ENCODE assay signal across 24 cellular contexts in the genomic region with DNA sequence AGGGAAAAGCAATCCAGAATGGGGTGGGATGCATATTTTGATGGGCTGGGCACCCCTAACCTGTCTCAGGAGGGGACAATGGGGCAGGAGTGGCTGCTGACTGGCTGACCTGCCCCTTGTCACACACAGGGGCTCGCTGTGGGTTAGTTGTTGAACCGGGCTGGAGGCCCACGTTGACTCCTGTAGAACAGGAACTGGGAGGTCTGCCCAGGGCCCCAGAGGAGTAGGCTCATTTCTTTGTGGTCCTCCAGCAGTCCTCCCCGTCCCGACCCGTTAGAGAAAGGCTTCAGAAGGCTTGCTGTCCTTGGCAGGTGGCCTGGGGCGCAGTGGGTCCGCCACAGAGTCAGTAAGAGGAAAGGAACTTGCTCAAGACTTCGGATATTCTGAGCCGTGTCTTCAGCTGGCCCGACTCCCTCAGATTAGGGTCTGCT.
DNase-seq lines count a peak whose midpoint lies in the region; ATAC-seq, FAIRE-seq and TF ChIP-seq lines count a peak whose summit lies in the region.
"Had no signal": no experiment of that assay in that cellular context is flagged by ENCODE, and none has a peak within 500 bp of the region (broad histone marks: within the 10 kb centered on the region; RNA-seq: fewer than 3 reads in every experiment).

No MANE protein-coding gene starts in this region.

- H3K79me1 ChIP-seq in trophoblast cell (ENCODE audit: low read length) = no peaks in the 10 kb centered on the region

- no peak overlapping the region for H4K91ac ChIP-seq in trophoblast cell (ENCODE audit: low read depth, low read length)

- H3K23ac ChIP-seq in trophoblast cell (ENCODE audit: low read length) = no peak overlapping the region

- H3K4me3 Mint-ChIP-seq in astrocyte (ENCODE audit: unreplicated experiment) = no peak overlapping the region
- no peak overlapping the region for H3K4me3 Mint-ChIP-seq in activated CD8-positive, alpha-beta T cell treated with anti-CD3 and anti-CD28 coated beads, Interleukin-2, amount 10 ng/mL, durations not matched to agents 7 days and 5 days
- H3K4me3 Mint-ChIP-seq in stimulated activated memory B cell treated with anti-CD40 and anti-IgM and Interleukin-4, amounts not matched to agents 10 μg/mL and 1 μg/mL and 100 μg/mL, for 72 hours = no peak overlapping the region
- H3K4me3 Mint-ChIP-seq: activated naive CD4-positive, alpha-beta T cell treated with anti-CD3 and anti-CD28 coated beads, Interleukin-2, amount 50 U/mL, for 24 hours; activated T-cell treated with anti-CD3 and anti-CD28 coated beads, Interleukin-2, amount 50 U/mL, for 4 hours; brain; CD8-positive, alpha-beta T cell; HFFc6; immature natural killer cell; neural crest cell had no signal

- no peak overlapping the region for H2AK5ac ChIP-seq in trophoblast cell (ENCODE audit: low read length)

- H3K27me3 Mint-ChIP-seq in astrocyte (ENCODE audit: low read depth, unreplicated experiment) = no peaks in the 10 kb centered on the region
- H3K27me3 Mint-ChIP-seq in activated CD8-positive, alpha-beta T cell treated with anti-CD3 and anti-CD28 coated beads, Interleukin-2, amount 10 ng/mL, durations not matched to agents 7 days and 5 days (ENCODE audit: low read depth) = peaks cover 16% of the 10 kb centered on the region
- H3K27me3 Mint-ChIP-seq in stimulated activated memory B cell treated with anti-CD40 and anti-IgM and Interleukin-4, amounts not matched to agents 10 μg/mL and 1 μg/mL and 100 μg/mL, for 72 hours = peaks cover 15% of the 10 kb centered on the region
- H3K27me3 Mint-ChIP-seq: brain had no signal

- peak overlapping the region; percentile 41 for H3K27ac Mint-ChIP-seq in astrocyte (ENCODE audit: unreplicated experiment)
- no peak overlapping the region for H3K27ac Mint-ChIP-seq in activated CD8-positive, alpha-beta T cell treated with anti-CD3 and anti-CD28 coated beads, Interleukin-2, amount 10 ng/mL, durations not matched to agents 7 days and 5 days
- H3K27ac Mint-ChIP-seq in stimulated activated memory B cell treated with anti-CD40 and anti-IgM and Interleukin-4, amounts not matched to agents 10 μg/mL and 1 μg/mL and 100 μg/mL, for 72 hours = no peak overlapping the region
- H3K27ac Mint-ChIP-seq: activated naive CD4-positive, alpha-beta T cell treated with anti-CD3 and anti-CD28 coated beads, Interleukin-2, amount 50 U/mL, for 24 hours; CD8-positive, alpha-beta T cell; HFFc6; immature natural killer cell had no signal

- no peak overlapping the region for H4K8ac ChIP-seq in trophoblast cell (ENCODE audit: low read depth, low read length)

- CTCF ChIA-PET in activated CD8-positive, alpha-beta T cell treated with anti-CD3 and anti-CD28 coated beads, Interleukin-2, amount 10 ng/mL, durations not matched to agents 7 days and 5 days (lab: Charles Lee) = no interaction called here

- H2AFZ ChIP-seq in astrocyte (ENCODE audit: low read depth, low read length) = no peak overlapping the region
- no peak overlapping the region for H2AFZ ChIP-seq in trophoblast cell (ENCODE audit: insufficient read depth, low read length, poor library complexity)

- H3K4me3 ChIP-seq in astrocyte (ENCODE audit: insufficient read depth, low read depth, low read length) = no peak overlapping the region
- H3K4me3 ChIP-seq in heart right ventricle = no peak overlapping the region
- no peak overlapping the region for H3K4me3 ChIP-seq in trophoblast cell (ENCODE audit: low read depth, low read length)
- peak overlapping the region; percentile 4 for H3K4me3 ChIP-seq in thoracic aorta
- H3K4me3 ChIP-seq in breast epithelium = no peak overlapping the region
- H3K4me3 ChIP-seq: right lobe of liver had no signal

- no peaks in the 10 kb centered on the region for H3K9me3 Mint-ChIP-seq in astrocyte (ENCODE audit: unreplicated experiment)
- no peaks in the 10 kb centered on the region for H3K9me3 Mint-ChIP-seq in activated CD8-positive, alpha-beta T cell treated with anti-CD3 and anti-CD28 coated beads, Interleukin-2, amount 10 ng/mL, durations not matched to agents 7 days and 5 days (ENCODE audit: insufficient read depth)
- no peaks in the 10 kb centered on the region for H3K9me3 Mint-ChIP-seq in stimulated activated memory B cell treated with anti-CD40 and anti-IgM and Interleukin-4, amounts not matched to agents 10 μg/mL and 1 μg/mL and 100 μg/mL, for 72 hours
- H3K9me3 Mint-ChIP-seq: activated naive CD4-positive, alpha-beta T cell treated with anti-CD3 and anti-CD28 coated beads, Interleukin-2, amount 50 U/mL, for 24 hours; activated T-cell treated with anti-CD3 and anti-CD28 coated beads, Interleukin-2, amount 50 U/mL, for 4 hours; CD8-positive, alpha-beta T cell; HFFc6; immature natural killer cell; neural crest cell had no signal

- H3K4me1 ChIP-seq in astrocyte (ENCODE audit: insufficient read depth, low read length) (peaks cover 13% of the 10 kb centered on the region), heart right ventricle (peaks cover 45 to 100% (median 95%) of the 10 kb centered on the region in 9 donors), trophoblast cell (ENCODE audit: control insufficient read depth in 1 of 2, insufficient read depth in 2 of 2, low read length in 2 of 2) (no peaks in the 10 kb centered on the region), thoracic aorta (ENCODE audit: control insufficient read depth in 1 of 2, low read depth in 2 of 2) (peaks cover 42 to 91% of the 10 kb centered on the region in 2 donors), breast epithelium (no peaks in the 10 kb centered on the region)
- H3K4me1 ChIP-seq: right lobe of liver had no signal

- TF ChIP-seq POLR2A in breast epithelium (IDR thresholded peaks at IDR 0.05) = no peak

- H3K4me1 Mint-ChIP-seq in astrocyte (ENCODE audit: low read depth, unreplicated experiment) = peaks cover 18% of the 10 kb centered on the region
- no peaks in the 10 kb centered on the region for H3K4me1 Mint-ChIP-seq in activated CD8-positive, alpha-beta T cell treated with anti-CD3 and anti-CD28 coated beads, Interleukin-2, amount 10 ng/mL, durations not matched to agents 7 days and 5 days (ENCODE audit: low read depth)
- H3K4me1 Mint-ChIP-seq in stimulated activated memory B cell treated with anti-CD40 and anti-IgM and Interleukin-4, amounts not matched to agents 10 μg/mL and 1 μg/mL and 100 μg/mL, for 72 hours = no peaks in the 10 kb centered on the region
- H3K4me1 Mint-ChIP-seq: activated naive CD4-positive, alpha-beta T cell treated with anti-CD3 and anti-CD28 coated beads, Interleukin-2, amount 50 U/mL, for 24 hours; immature natural killer cell; neural crest cell had no signal

- intact Hi-C loops in heart right ventricle (cut with DNase I) (loop anchor here in 3 of 10 donors (5.0 to 10.0 kb wide), 3 partner anchors 68 to 175 kb away; a partner anchor contains a TSS), breast epithelium (cut with DNase I; ENCODE audit: low total_unique reads) (no loop called here)

- no peak overlapping the region for H3K27ac ChIP-seq in astrocyte (ENCODE audit: low read depth, low read length)
- H3K27ac ChIP-seq in heart right ventricle = peak overlapping the region; percentile 51 to 89 (median 72)
- no peak overlapping the region for H3K27ac ChIP-seq in trophoblast cell (ENCODE audit: low read depth, low read length)
- H3K27ac ChIP-seq in thoracic aorta = peak overlapping the region; percentile 51 to 79
- peak overlapping the region in 1 of 2 donors; percentile 0 for H3K27ac ChIP-seq in breast epithelium
- H3K27ac ChIP-seq: epithelial cell of prostate, RWPE1 had no signal

- H3K9ac ChIP-seq in astrocyte (ENCODE audit: low read length) (no peak overlapping the region), trophoblast cell (ENCODE audit: low read length) (no peak overlapping the region)

- H3K36me3 ChIP-seq in astrocyte (ENCODE audit: insufficient read depth, low read length) = peaks cover 31% of the 10 kb centered on the region
- peaks cover 0 to 34% (median 0%) of the 10 kb centered on the region in 9 donors for H3K36me3 ChIP-seq in heart right ventricle
- peaks cover 20 to 28% of the 10 kb centered on the region in 2 experiments for H3K36me3 ChIP-seq in trophoblast cell (ENCODE audit: control insufficient read depth in 1 of 2, insufficient read depth in 2 of 2, low read length in 2 of 2)
- H3K36me3 ChIP-seq in thoracic aorta = no peaks in the 10 kb centered on the region
- no peaks in the 10 kb centered on the region for H3K36me3 ChIP-seq in breast epithelium
- H3K36me3 ChIP-seq: right lobe of liver had no signal

- H4K12ac ChIP-seq in trophoblast cell (ENCODE audit: low read depth, low read length) = no peak overlapping the region

- H2BK120ac ChIP-seq in trophoblast cell (ENCODE audit: insufficient read depth, low read length, poor library complexity) = no peak overlapping the region

- FAIRE-seq in astrocyte (lab: Jason Lieb, UNC) = no peak

- H3K4me2 ChIP-seq in astrocyte (ENCODE audit: low read length) = no peak overlapping the region
- H3K4me2 ChIP-seq in trophoblast cell (ENCODE audit: low read length) = no peak overlapping the region

- H3K4ac ChIP-seq in trophoblast cell (ENCODE audit: low read depth, low read length) = no peak overlapping the region

- DNase-seq in astrocyte (ENCODE audit: low read depth) = no peak
- DNase-seq in heart right ventricle = peak; percentile 66 to 71
- DNase-seq in trophoblast cell = no peak
- no peak for DNase-seq in thoracic aorta (ENCODE audit: low spot score)
- no peak for DNase-seq in breast epithelium (ENCODE audit: low spot score in 2 of 2)
- DNase-seq in activated CD8-positive, alpha-beta T cell treated with anti-CD3 and anti-CD28 coated beads, Interleukin-2, amount 10 ng/mL, durations not matched to agents 7 days and 5 days = no peak
- no peak for DNase-seq in stimulated activated CD4-positive, alpha-beta T cell treated with anti-CD3 and anti-CD28 coated beads, Interleukin-1b, Interleukin-23, amount 100 ng/mL, for 48 hours
- DNase-seq: activated T-cell treated with anti-CD3 and anti-CD28 coated beads, Interleukin-2, amount 50 U/mL, for 4 hours; CD8-positive, alpha-beta T cell; DMS79 treated with DMSO at 0.1 percent for 48 hours; HFFc6; immature natural killer cell; mesendoderm; NCI-H1048; NCI-H2081 treated with DMSO at 0.1 percent for 48 hours; NCI-H510A; right lobe of liver; stimulated activated CD4-positive, alpha-beta T cell treated with anti-CD3 and anti-CD28 coated beads, Interleukin-4, amount 100 ng/mL, for 1 hour had no signal

- H4K20me1 ChIP-seq in astrocyte (ENCODE audit: insufficient read depth, low read length) = peaks cover 78% of the 10 kb centered on the region

- H3K18ac ChIP-seq in trophoblast cell (ENCODE audit: low read length) = peak overlapping the region; percentile 21

- H3K36me3 Mint-ChIP-seq in astrocyte (ENCODE audit: low read depth, unreplicated experiment) = peaks cover 24% of the 10 kb centered on the region
- no peaks in the 10 kb centered on the region for H3K36me3 Mint-ChIP-seq in activated CD8-positive, alpha-beta T cell treated with anti-CD3 and anti-CD28 coated beads, Interleukin-2, amount 10 ng/mL, durations not matched to agents 7 days and 5 days (ENCODE audit: low read depth)
- no peaks in the 10 kb centered on the region for H3K36me3 Mint-ChIP-seq in stimulated activated memory B cell treated with anti-CD40 and anti-IgM and Interleukin-4, amounts not matched to agents 10 μg/mL and 1 μg/mL and 100 μg/mL, for 72 hours
- H3K36me3 Mint-ChIP-seq: activated naive CD4-positive, alpha-beta T cell treated with anti-CD3 and anti-CD28 coated beads, Interleukin-2, amount 50 U/mL, for 24 hours; CD8-positive, alpha-beta T cell; immature natural killer cell had no signal

- no peak overlapping the region for H2BK5ac ChIP-seq in trophoblast cell (ENCODE audit: low read depth, low read length, poor library complexity)

- H2BK12ac ChIP-seq in trophoblast cell (ENCODE audit: low read length) = no peak overlapping the region

- no peak for TF ChIP-seq CTCF in astrocyte (IDR thresholded peaks at IDR 0.05; ENCODE audit: insufficient read depth, low read depth, low read length)
- no peak for TF ChIP-seq CTCF in heart right ventricle (IDR thresholded peaks at IDR 0.05)
- no peak for TF ChIP-seq CTCF in thoracic aorta (IDR thresholded peaks at IDR 0.05)
- no peak for TF ChIP-seq CTCF in breast epithelium (IDR thresholded peaks at IDR 0.05)

- H3K9me3 ChIP-seq in astrocyte (ENCODE audit: insufficient read depth, low read depth, low read length) = no peaks in the 10 kb centered on the region
- no peaks in the 10 kb centered on the region for H3K9me3 ChIP-seq in heart right ventricle
- peaks cover 2% of the 10 kb centered on the region for H3K9me3 ChIP-seq in trophoblast cell (ENCODE audit: insufficient read depth, low read depth, low read length)
- H3K9me3 ChIP-seq in thoracic aorta = no peaks in the 10 kb centered on the region
- no peaks in the 10 kb centered on the region for H3K9me3 ChIP-seq in breast epithelium
- H3K9me3 ChIP-seq: right lobe of liver had no signal

- POLR2A ChIA-PET in activated CD8-positive, alpha-beta T cell treated with anti-CD3 and anti-CD28 coated beads, Interleukin-2, amount 10 ng/mL, durations not matched to agents 7 days and 5 days (lab: Charles Lee) = no interaction called here

- peak in 7 of 8 donors; percentile 13 to 79 (median 20) for ATAC-seq in heart right ventricle
- peak; percentile 16 for ATAC-seq in thoracic aorta (ENCODE audit: insufficient number of reproducible peaks, low FRiP score, low read depth)
- ATAC-seq in activated CD8-positive, alpha-beta T cell treated with anti-CD3 and anti-CD28 coated beads, Interleukin-2, amount 10 ng/mL, durations not matched to agents 7 days and 5 days = no peak
- ATAC-seq in stimulated activated memory B cell treated with anti-CD40 and anti-IgM and Interleukin-4, amounts not matched to agents 10 μg/mL and 1 μg/mL and 100 μg/mL, for 72 hours = no peak
- ATAC-seq: activated T-cell treated with anti-CD3 and anti-CD28 coated beads, Interleukin-2, amount 50 U/mL, for 4 hours; CD8-positive, alpha-beta T cell; right lobe of liver had no signal

- H3K27me3 ChIP-seq in astrocyte (ENCODE audit: insufficient read depth, low read length) = no peaks in the 10 kb centered on the region
- H3K27me3 ChIP-seq in heart right ventricle = no peaks in the 10 kb centered on the region
- H3K27me3 ChIP-seq in trophoblast cell (ENCODE audit: insufficient read depth, low read length) = no peaks in the 10 kb centered on the region
- no peaks in the 10 kb centered on the region for H3K27me3 ChIP-seq in thoracic aorta (replicated peaks; ENCODE audit: insufficient read depth)
- no peaks in the 10 kb centered on the region for H3K27me3 ChIP-seq in breast epithelium
- H3K27me3 ChIP-seq: right lobe of liver had no signal

- peaks cover 72% of the 10 kb centered on the region for H3K79me2 ChIP-seq in astrocyte (ENCODE audit: insufficient read depth, low read length)
- H3K79me2 ChIP-seq in trophoblast cell (ENCODE audit: control insufficient read depth, insufficient read depth, low read length, poor library complexity) = peaks cover 2% of the 10 kb centered on the region

- WGBS in heart right ventricle, 2 donors = 30 to 37% methylated on average over 11 of the region's 11 CpGs
- no CpG with 5 or more reads among the region's 11 CpGs for WGBS in trophoblast cell (ENCODE audit: extremely low coverage, insufficient coverage, insufficient read length)

- no peak overlapping the region for H3K14ac ChIP-seq in trophoblast cell (ENCODE audit: low read length)

Comparison
In these comparisons a context has a peak if more than half of its experiments do, and no peak if none do; other contexts are left out.
1. DNase-seq: peak in heart right ventricle (2 of 2); none in astrocyte (single experiment), trophoblast cell (0 of 2), thoracic aorta (single experiment), breast epithelium (0 of 2), activated CD8-positive, alpha-beta T cell treated with anti-CD3 and anti-CD28 coated beads, Interleukin-2, amount 10 ng/mL, durations not matched to agents 7 days and 5 days (single experiment) and stimulated activated CD4-positive, alpha-beta T cell treated with anti-CD3 and anti-CD28 coated beads, Interleukin-1b, Interleukin-23, amount 100 ng/mL, for 48 hours (single experiment).
2. H3K27ac ChIP-seq: peak in heart right ventricle (10 of 10) and thoracic aorta (2 of 2); none in astrocyte (single experiment) and trophoblast cell (single experiment).
3. ATAC-seq: peak in heart right ventricle (7 of 8) and thoracic aorta (single experiment); none in activated CD8-positive, alpha-beta T cell treated with anti-CD3 and anti-CD28 coated beads, Interleukin-2, amount 10 ng/mL, durations not matched to agents 7 days and 5 days (single experiment) and stimulated activated memory B cell treated with anti-CD40 and anti-IgM and Interleukin-4, amounts not matched to agents 10 μg/mL and 1 μg/mL and 100 μg/mL, for 72 hours (single experiment).